ENCODE assay signal across 9 cellular contexts in genomic region chrX:47093248-47093647, GRCh38. TPM values are rescaled to one million over a fixed set of nuclear protein-coding genes. Genes with fewer than 3 reads are reported as not detected.
DNase-seq lines count a peak whose midpoint lies in the region; ATAC-seq and TF ChIP-seq lines count a peak whose summit lies in the region.
"Had no signal": no experiment of that assay in that cellular context is flagged by ENCODE, and none has a peak within 500 bp of the region (broad histone marks: within the 10 kb centered on the region; RNA-seq: fewer than 3 reads in every experiment).

No MANE protein-coding gene starts in this region.

- peak; percentile 3 for DNase-seq in DMS153 treated with DMSO at 0.1 percent for 48 hours (lab: John Stamatoyannopoulos, UW; ENCODE audit: unreplicated experiment)
- no peak for DNase-seq in DMS153 (lab: John Stamatoyannopoulos, UW)
- peak; percentile 11 for DNase-seq in LHCN-M2 (ENCODE audit: low read depth)
- peak; percentile 26 for DNase-seq in activated CD8-positive, alpha-beta T cell treated with anti-CD3 and anti-CD28 coated beads for 36 hours
- peak; percentile 39 for DNase-seq in kidney tubule cell (ENCODE audit: low spot score)
- no peak for DNase-seq in sciatic nerve (ENCODE audit: low spot score)
- no peak for DNase-seq in T-helper 2 cell treated with Interferon-gamma antibody and Interleukin-4, amounts not matched to agents 5 μg/mL and 100 μg/mL, for 36 hours (ENCODE audit: low spot score)

- no peak overlapping the region for H3K4me3 Mint-ChIP-seq in activated CD8-positive, alpha-beta T cell treated with anti-CD3 and anti-CD28 coated beads for 36 hours
- H3K4me3 Mint-ChIP-seq in T-helper 2 cell treated with Interferon-gamma antibody and Interleukin-4, amounts not matched to agents 5 μg/mL and 100 μg/mL, for 36 hours, result no peak overlapping the region

- CTCF ChIA-PET in activated CD8-positive, alpha-beta T cell treated with anti-CD3 and anti-CD28 coated beads for 36 hours (lab: Charles Lee), result interaction anchor here (0.6 to 1.6 kb wide), 12 partner anchors 10 to 712 kb away, joined by 3 to 6 read pairs (median 3); no protein-coding TSS in a partner anchor

- no peaks in the 10 kb centered on the region for H3K27me3 Mint-ChIP-seq in activated CD8-positive, alpha-beta T cell treated with anti-CD3 and anti-CD28 coated beads for 36 hours
- peaks cover 3% of the 10 kb centered on the region for H3K27me3 Mint-ChIP-seq in T-helper 2 cell treated with Interferon-gamma antibody and Interleukin-4, amounts not matched to agents 5 μg/mL and 100 μg/mL, for 36 hours (ENCODE audit: low read depth)

- no peaks in the 10 kb centered on the region for H3K9me3 Mint-ChIP-seq in activated CD8-positive, alpha-beta T cell treated with anti-CD3 and anti-CD28 coated beads for 36 hours
- no peaks in the 10 kb centered on the region for H3K9me3 Mint-ChIP-seq in T-helper 2 cell treated with Interferon-gamma antibody and Interleukin-4, amounts not matched to agents 5 μg/mL and 100 μg/mL, for 36 hours

- no peak overlapping the region for H3K27ac Mint-ChIP-seq in activated CD8-positive, alpha-beta T cell treated with anti-CD3 and anti-CD28 coated beads for 36 hours
- no peak overlapping the region for H3K27ac Mint-ChIP-seq in T-helper 2 cell treated with Interferon-gamma antibody and Interleukin-4, amounts not matched to agents 5 μg/mL and 100 μg/mL, for 36 hours

- no peak for TF ChIP-seq CTCF in activated CD8-positive, alpha-beta T cell treated with anti-CD3 and anti-CD28 coated beads for 36 hours (IDR thresholded peaks at IDR 0.05)

- peak; percentile 30 for ATAC-seq in activated CD8-positive, alpha-beta T cell treated with anti-CD3 and anti-CD28 coated beads for 36 hours
- ATAC-seq in HG03432 (IDR thresholded peaks at IDR 0.05; ENCODE audit: unreplicated experiment) (no peak), sciatic nerve (no peak)

- POLR2A ChIA-PET in activated CD8-positive, alpha-beta T cell treated with anti-CD3 and anti-CD28 coated beads for 36 hours (lab: Charles Lee), result interaction anchor here (0.6 kb wide), 1 partner anchor 31 kb away, joined by 3 read pairs; no protein-coding TSS in a partner anchor

- intact Hi-C loops in activated CD8-positive, alpha-beta T cell treated with anti-CD3 and anti-CD28 coated beads for 36 hours (cut with micrococcal nuclease), result no loop called here
- intact Hi-C loops in sciatic nerve (cut with DNase I), result no loop called here

- no peaks in the 10 kb centered on the region for H3K36me3 Mint-ChIP-seq in activated CD8-positive, alpha-beta T cell treated with anti-CD3 and anti-CD28 coated beads for 36 hours (ENCODE audit: low read depth)
- H3K36me3 Mint-ChIP-seq in T-helper 2 cell treated with Interferon-gamma antibody and Interleukin-4, amounts not matched to agents 5 μg/mL and 100 μg/mL, for 36 hours (ENCODE audit: low read depth), result no peaks in the 10 kb centered on the region

- H3K4me1 Mint-ChIP-seq in activated CD8-positive, alpha-beta T cell treated with anti-CD3 and anti-CD28 coated beads for 36 hours (ENCODE audit: low read depth), result peaks cover 12% of the 10 kb centered on the region
- H3K4me1 Mint-ChIP-seq in T-helper 2 cell treated with Interferon-gamma antibody and Interleukin-4, amounts not matched to agents 5 μg/mL and 100 μg/mL, for 36 hours (ENCODE audit: low read depth), result peaks cover 8% of the 10 kb centered on the region

RNA-seq across cellular contexts. Expression of gene RGN, which starts 15.0 kb away (rescaled TPM):
- total RNA-seq in LHCN-M2 (2014; rRNA removed) (not detected in 2 replicates), sciatic nerve (6.0 TPM)
- polyA plus RNA-seq in LHCN-M2 (2012), result 0.06 TPM
- not detected for total RNA-seq in activated CD8-positive, alpha-beta T cell treated with anti-CD3 and anti-CD28 coated beads for 36 hours
- total RNA-seq: T-helper 2 cell treated with Interferon-gamma antibody and Interleukin-4, amounts not matched to agents 100 ng/mL and 5 ng/mL, for 36 hours had no signal

RNA-seq across cellular contexts. Expression of gene NDUFB11, which starts 51.3 kb away (rescaled TPM):
- 40.7 and 49.2 TPM in 2 replicates for total RNA-seq in LHCN-M2 (2014; rRNA removed)
- polyA plus RNA-seq in LHCN-M2 (2012), result 100 TPM
- 10 to 100 TPM; 82.9 to 89.8 TPM for total RNA-seq in activated CD8-positive, alpha-beta T cell treated with anti-CD3 and anti-CD28 coated beads for 36 hours
- 29.5 TPM for total RNA-seq in sciatic nerve

RNA-seq across cellular contexts. Expression of gene RBM10, which starts 51.8 kb away (rescaled TPM):
- 47.1 and 54.6 TPM in 2 replicates for total RNA-seq in LHCN-M2 (2014; rRNA removed)
- polyA plus RNA-seq in LHCN-M2 (2012), result 30.0 TPM
- 10 to 100 TPM; 66.4 to 66.7 TPM for total RNA-seq in activated CD8-positive, alpha-beta T cell treated with anti-CD3 and anti-CD28 coated beads for 36 hours
- total RNA-seq in sciatic nerve, result 27.4 TPM

Comparison
In these comparisons a context has a peak if more than half of its experiments do, and no peak if none do; other contexts are left out.
1. DNase-seq: peak in DMS153 treated with DMSO at 0.1 percent for 48 hours (single experiment), LHCN-M2 (single experiment), activated CD8-positive, alpha-beta T cell treated with anti-CD3 and anti-CD28 coated beads for 36 hours (single experiment) and kidney tubule cell (single experiment); none in DMS153 (single experiment), sciatic nerve (single experiment) and T-helper 2 cell treated with Interferon-gamma antibody and Interleukin-4, amounts not matched to agents 5 μg/mL and 100 μg/mL, for 36 hours (single experiment).